ENCODE assay signal across 1 cellular context in genomic region chr1:212640223-212640885, GRCh38.
A peak's percentile ranks its signal among the peaks of the same experiment; 100 is the strongest.
TF ChIP-seq lines count a peak whose summit lies in the region.

No MANE protein-coding gene starts in this region.

TF ChIP-seq in K562, 482 proteins besides CTCF, POLR2A, EP300 and RAD21 (continues in another document):
- TF ChIP-seq, protein P1, sequence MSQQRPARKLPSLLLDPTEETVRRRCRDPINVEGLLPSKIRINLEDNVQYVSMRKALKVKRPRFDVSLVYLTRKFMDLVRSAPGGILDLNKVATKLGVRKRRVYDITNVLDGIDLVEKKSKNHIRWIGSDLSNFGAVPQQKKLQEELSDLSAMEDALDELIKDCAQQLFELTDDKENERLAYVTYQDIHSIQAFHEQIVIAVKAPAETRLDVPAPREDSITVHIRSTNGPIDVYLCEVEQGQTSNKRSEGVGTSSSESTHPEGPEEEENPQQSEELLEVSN (IDR thresholded peaks at IDR 0.05; ENCODE audit: borderline replicate concordance in 1 of 2, extremely low read depth in 1 of 2, insufficient read depth in 1 of 2, insufficient read length in 1 of 2, low read depth in 1 of 2, low read length in 1 of 2, poor library complexity in 1 of 2, severe bottlenecking in 1 of 2) = no peak
- TF ChIP-seq CEBPG (CRISPR knock-in tag; IDR thresholded peaks at IDR 0.05) (no peak), CEBPG (tag; conservative IDR thresholded peaks at IDR 0.05 in 1 of 2, IDR thresholded peaks at IDR 0.05 in 1 of 2) (no peak), TRIM24 (IDR thresholded peaks at IDR 0.05) (0 out of 4 replicates have a peak, but pooled peaks of 1 of the 2 experiments have one; percentile 20), ZBTB7A (IDR thresholded peaks at IDR 0.05; ENCODE audit: borderline replicate concordance, control insufficient read depth, low read depth, low read length) (no peak), HNRNPUL1 (IDR thresholded peaks at IDR 0.05; ENCODE audit: low read length) (no peak), HMGXB4 (CRISPR knock-in tag; IDR thresholded peaks at IDR 0.05) (no peak), BCOR (IDR thresholded peaks at IDR 0.05) (peak; percentile 70; the same call in 1 of the 2 replicates), L3MBTL2 (IDR thresholded peaks at IDR 0.05) (no peak), HDGF (IDR thresholded peaks at IDR 0.05) (no peak), DDX20 (tag; IDR thresholded peaks at IDR 0.05; ENCODE audit: low read depth) (no peak), EP400 (IDR thresholded peaks at IDR 0.05) (no peak), NFYB (IDR thresholded peaks at IDR 0.05; ENCODE audit: extremely low read depth, insufficient read length) (no peak), ZNF76 (CRISPR knock-in tag; IDR thresholded peaks at IDR 0.05; ENCODE audit: borderline replicate concordance) (no peak), ZSCAN29 (IDR thresholded peaks at IDR 0.05) (no peak), ZMIZ1 (IDR thresholded peaks at IDR 0.05; ENCODE audit: low read depth in 2 of 2, low read length in 2 of 2) (no peak), KDM1A (IDR thresholded peaks at IDR 0.05) (peak; percentile 20 to 48; a peak in 1 of 4 replicates), HDAC3 (IDR thresholded peaks at IDR 0.05; ENCODE audit: borderline replicate concordance, partially characterized antibody) (no peak), FOXK2 (conservative IDR thresholded peaks at IDR 0.05 in 1 of 2, IDR thresholded peaks at IDR 0.05 in 1 of 2; ENCODE audit: low read depth in 2 of 2) (no peak), CAMTA2 (CRISPR knock-in tag; conservative IDR thresholded peaks at IDR 0.05) (no peak), ZC3H4 (CRISPR knock-in tag; IDR thresholded peaks at IDR 0.05; ENCODE audit: borderline replicate concordance) (no peak), MBD2 (IDR thresholded peaks at IDR 0.05; ENCODE audit: borderline replicate concordance, low read depth) (no peak), SMARCA5 (IDR thresholded peaks at IDR 0.05) (no peak), E2F3 (CRISPR knock-in tag; IDR thresholded peaks at IDR 0.05) (no peak), ZBTB11 (CRISPR knock-in tag; IDR thresholded peaks at IDR 0.05) (no peak), TOE1 (IDR thresholded peaks at IDR 0.05; ENCODE audit: borderline replicate concordance) (no peak), TOE1 (CRISPR knock-in tag; IDR thresholded peaks at IDR 0.05; ENCODE audit: borderline replicate concordance, low read depth) (no peak), ZNF239 (CRISPR knock-in tag; IDR thresholded peaks at IDR 0.05) (no peak), CBX3 (IDR thresholded peaks at IDR 0.05; ENCODE audit: borderline replicate concordance in 1 of 2, low read length in 2 of 2) (0 out of 3 replicates have a peak, but pooled peaks of 1 of the 2 experiments have one; percentile 36), ZKSCAN1 (IDR thresholded peaks at IDR 0.05; ENCODE audit: low read depth, low read length) (no peak), GABPB1 (CRISPR knock-in tag; IDR thresholded peaks at IDR 0.05) (no peak), MAZ (CRISPR knock-in tag; conservative IDR thresholded peaks at IDR 0.05 in 1 of 2, IDR thresholded peaks at IDR 0.05 in 1 of 2) (no peak), HCFC1 (IDR thresholded peaks at IDR 0.05; ENCODE audit: low read depth, low read length) (no peak), TEAD1 (CRISPR knock-in tag; IDR thresholded peaks at IDR 0.05) (no peak), RBM25 (IDR thresholded peaks at IDR 0.05; ENCODE audit: low read depth, low read length, severe bottlenecking) (peak; percentile 86), IFI16 (CRISPR knock-in tag; IDR thresholded peaks at IDR 0.05) (no peak), RFX7 (CRISPR knock-in tag; IDR thresholded peaks at IDR 0.05) (no peak), HMG20A (CRISPR knock-in tag; conservative IDR thresholded peaks at IDR 0.05) (no peak), PURB (CRISPR knock-in tag; IDR thresholded peaks at IDR 0.05; ENCODE audit: low read depth) (no peak), ZNF707 (CRISPR knock-in tag; conservative IDR thresholded peaks at IDR 0.05) (no peak), HOXB6 (CRISPR knock-in tag; IDR thresholded peaks at IDR 0.05; ENCODE audit: borderline replicate concordance) (no peak), HDAC2 (IDR thresholded peaks at IDR 0.05) (peak; percentile 15; the same call in 1 of the 2 replicates)
- TF ChIP-seq, protein P2, sequence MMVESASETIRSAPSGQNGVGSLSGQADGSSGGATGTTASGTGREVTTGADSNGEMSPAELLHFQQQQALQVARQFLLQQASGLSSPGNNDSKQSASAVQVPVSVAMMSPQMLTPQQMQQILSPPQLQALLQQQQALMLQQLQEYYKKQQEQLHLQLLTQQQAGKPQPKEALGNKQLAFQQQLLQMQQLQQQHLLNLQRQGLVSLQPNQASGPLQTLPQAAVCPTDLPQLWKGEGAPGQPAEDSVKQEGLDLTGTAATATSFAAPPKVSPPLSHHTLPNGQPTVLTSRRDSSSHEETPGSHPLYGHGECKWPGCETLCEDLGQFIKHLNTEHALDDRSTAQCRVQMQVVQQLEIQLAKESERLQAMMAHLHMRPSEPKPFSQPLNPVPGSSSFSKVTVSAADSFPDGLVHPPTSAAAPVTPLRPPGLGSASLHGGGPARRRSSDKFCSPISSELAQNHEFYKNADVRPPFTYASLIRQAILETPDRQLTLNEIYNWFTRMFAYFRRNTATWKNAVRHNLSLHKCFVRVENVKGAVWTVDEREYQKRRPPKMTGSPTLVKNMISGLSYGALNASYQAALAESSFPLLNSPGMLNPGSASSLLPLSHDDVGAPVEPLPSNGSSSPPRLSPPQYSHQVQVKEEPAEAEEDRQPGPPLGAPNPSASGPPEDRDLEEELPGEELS (CRISPR knock-in tag; IDR thresholded peaks at IDR 0.05; ENCODE audit: borderline replicate concordance) = no peak
- TF ChIP-seq, protein P3, sequence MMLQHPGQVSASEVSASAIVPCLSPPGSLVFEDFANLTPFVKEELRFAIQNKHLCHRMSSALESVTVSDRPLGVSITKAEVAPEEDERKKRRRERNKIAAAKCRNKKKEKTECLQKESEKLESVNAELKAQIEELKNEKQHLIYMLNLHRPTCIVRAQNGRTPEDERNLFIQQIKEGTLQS (IDR thresholded peaks at IDR 0.05) = no peak
- TF ChIP-seq, protein P3 (CRISPR knock-in tag; conservative IDR thresholded peaks at IDR 0.05) = no peak
- TF ChIP-seq, protein P4, sequence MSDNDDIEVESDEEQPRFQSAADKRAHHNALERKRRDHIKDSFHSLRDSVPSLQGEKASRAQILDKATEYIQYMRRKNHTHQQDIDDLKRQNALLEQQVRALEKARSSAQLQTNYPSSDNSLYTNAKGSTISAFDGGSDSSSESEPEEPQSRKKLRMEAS (CRISPR knock-in tag; IDR thresholded peaks at IDR 0.05) = no peak
- TF ChIP-seq, protein P5, sequence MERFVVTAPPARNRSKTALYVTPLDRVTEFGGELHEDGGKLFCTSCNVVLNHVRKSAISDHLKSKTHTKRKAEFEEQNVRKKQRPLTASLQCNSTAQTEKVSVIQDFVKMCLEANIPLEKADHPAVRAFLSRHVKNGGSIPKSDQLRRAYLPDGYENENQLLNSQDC (CRISPR knock-in tag; IDR thresholded peaks at IDR 0.05) = no peak
- TF ChIP-seq, protein P6, sequence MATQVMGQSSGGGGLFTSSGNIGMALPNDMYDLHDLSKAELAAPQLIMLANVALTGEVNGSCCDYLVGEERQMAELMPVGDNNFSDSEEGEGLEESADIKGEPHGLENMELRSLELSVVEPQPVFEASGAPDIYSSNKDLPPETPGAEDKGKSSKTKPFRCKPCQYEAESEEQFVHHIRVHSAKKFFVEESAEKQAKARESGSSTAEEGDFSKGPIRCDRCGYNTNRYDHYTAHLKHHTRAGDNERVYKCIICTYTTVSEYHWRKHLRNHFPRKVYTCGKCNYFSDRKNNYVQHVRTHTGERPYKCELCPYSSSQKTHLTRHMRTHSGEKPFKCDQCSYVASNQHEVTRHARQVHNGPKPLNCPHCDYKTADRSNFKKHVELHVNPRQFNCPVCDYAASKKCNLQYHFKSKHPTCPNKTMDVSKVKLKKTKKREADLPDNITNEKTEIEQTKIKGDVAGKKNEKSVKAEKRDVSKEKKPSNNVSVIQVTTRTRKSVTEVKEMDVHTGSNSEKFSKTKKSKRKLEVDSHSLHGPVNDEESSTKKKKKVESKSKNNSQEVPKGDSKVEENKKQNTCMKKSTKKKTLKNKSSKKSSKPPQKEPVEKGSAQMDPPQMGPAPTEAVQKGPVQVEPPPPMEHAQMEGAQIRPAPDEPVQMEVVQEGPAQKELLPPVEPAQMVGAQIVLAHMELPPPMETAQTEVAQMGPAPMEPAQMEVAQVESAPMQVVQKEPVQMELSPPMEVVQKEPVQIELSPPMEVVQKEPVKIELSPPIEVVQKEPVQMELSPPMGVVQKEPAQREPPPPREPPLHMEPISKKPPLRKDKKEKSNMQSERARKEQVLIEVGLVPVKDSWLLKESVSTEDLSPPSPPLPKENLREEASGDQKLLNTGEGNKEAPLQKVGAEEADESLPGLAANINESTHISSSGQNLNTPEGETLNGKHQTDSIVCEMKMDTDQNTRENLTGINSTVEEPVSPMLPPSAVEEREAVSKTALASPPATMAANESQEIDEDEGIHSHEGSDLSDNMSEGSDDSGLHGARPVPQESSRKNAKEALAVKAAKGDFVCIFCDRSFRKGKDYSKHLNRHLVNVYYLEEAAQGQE (CRISPR knock-in tag; IDR thresholded peaks at IDR 0.05; ENCODE audit: low read depth) = no peak
- TF ChIP-seq, protein P7, sequence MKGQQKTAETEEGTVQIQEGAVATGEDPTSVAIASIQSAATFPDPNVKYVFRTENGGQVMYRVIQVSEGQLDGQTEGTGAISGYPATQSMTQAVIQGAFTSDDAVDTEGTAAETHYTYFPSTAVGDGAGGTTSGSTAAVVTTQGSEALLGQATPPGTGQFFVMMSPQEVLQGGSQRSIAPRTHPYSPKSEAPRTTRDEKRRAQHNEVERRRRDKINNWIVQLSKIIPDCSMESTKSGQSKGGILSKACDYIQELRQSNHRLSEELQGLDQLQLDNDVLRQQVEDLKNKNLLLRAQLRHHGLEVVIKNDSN (CRISPR knock-in tag; IDR thresholded peaks at IDR 0.05) = peak; percentile 76
